8 cellular contexts compared by ENCODE assay signal in the genomic region with DNA sequence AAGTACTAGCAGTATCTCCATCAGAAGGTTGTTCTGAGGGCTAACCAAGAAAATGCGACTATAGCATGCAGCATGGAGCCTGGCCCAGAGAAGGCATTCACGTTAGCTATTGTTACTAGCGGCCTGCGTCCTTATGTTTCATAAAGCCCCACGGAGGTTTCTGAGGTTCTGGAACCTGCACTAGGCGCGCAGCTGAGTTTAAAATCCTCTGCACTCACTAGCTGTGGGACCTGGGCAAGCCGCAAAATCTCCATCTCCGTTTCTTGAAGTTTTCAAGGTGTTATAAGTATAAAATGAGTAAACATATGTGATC. TPM values are rescaled to one million over a fixed set of nuclear protein-coding genes. Genes with fewer than 3 reads are reported as not detected.
DNase-seq lines count a peak whose midpoint lies in the region; ATAC-seq and TF ChIP-seq lines count a peak whose summit lies in the region.

No MANE protein-coding gene starts in this region.

- H3K27me3 ChIP-seq in KMS-11 (ENCODE audit: insufficient read depth, low read depth) (no peaks in the 10 kb centered on the region), mesendoderm (ENCODE audit: insufficient read depth, low read length, poor library complexity) (no peaks in the 10 kb centered on the region), aorta (ENCODE audit: control insufficient read depth in 1 of 2, insufficient read depth in 2 of 2, low read length in 1 of 2) (no peaks in the 10 kb centered on the region)

- H3K9me3 ChIP-seq in aorta (ENCODE audit: control insufficient read depth, low read length) = no peaks in the 10 kb centered on the region

- ATAC-seq in aorta (ENCODE audit: low FRiP score) = no peak
- ATAC-seq in GM18907 (IDR thresholded peaks at IDR 0.05; ENCODE audit: unreplicated experiment) = no peak

- no peak overlapping the region for H4K8ac ChIP-seq in mesendoderm (ENCODE audit: low read depth, low read length)

- no peak overlapping the region for H3K4ac ChIP-seq in mesendoderm (ENCODE audit: low read depth, low read length)

- H3K36me3 ChIP-seq in KMS-11 (ENCODE audit: insufficient read depth) (no peaks in the 10 kb centered on the region), mesendoderm (ENCODE audit: control insufficient read depth, insufficient read depth, low read length) (no peaks in the 10 kb centered on the region), aorta (ENCODE audit: control insufficient read depth in 1 of 2, insufficient read depth in 2 of 2, low read length in 1 of 2) (no peaks in the 10 kb centered on the region)

- intact Hi-C loops in aorta (cut with DNase I) = loop anchor here in 1 of 2 donors (5.0 kb wide), 2 partner anchors 66 to 139 kb away; partner anchors contain the start of gene UBE2D3

- H3K23ac ChIP-seq in mesendoderm (ENCODE audit: low read length) = no peak overlapping the region

- peaks cover 33% of the 10 kb centered on the region; the same call in 1 of the 2 replicates for H3K79me2 ChIP-seq in KMS-11 (ENCODE audit: insufficient read depth, low read depth)
- no peaks in the 10 kb centered on the region for H3K79me2 ChIP-seq in mesendoderm (ENCODE audit: control insufficient read depth, insufficient read depth, low read length)

- no peak overlapping the region for H2AK5ac ChIP-seq in mesendoderm (ENCODE audit: low read length)

- TF ChIP-seq CTCF in KMS-11 (conservative IDR thresholded peaks at IDR 0.05; ENCODE audit: low read depth, low read length) (no peak), GM13977 (IDR thresholded peaks at IDR 0.05; ENCODE audit: extremely low read depth, insufficient read depth, missing control alignments) (no peak), GM10266 (IDR thresholded peaks at IDR 0.05; ENCODE audit: control insufficient read depth, insufficient read depth, low read depth, missing control alignments) (no peak)

- peaks cover 34% of the 10 kb centered on the region for H3K4me1 ChIP-seq in KMS-11 (ENCODE audit: low read depth, poor library complexity, severe bottlenecking)
- H3K4me1 ChIP-seq in mesendoderm (ENCODE audit: control insufficient read depth, low read depth, low read length) = no peaks in the 10 kb centered on the region
- no peaks in the 10 kb centered on the region for H3K4me1 ChIP-seq in aorta (ENCODE audit: control insufficient read depth in 1 of 2, insufficient read depth in 2 of 2, low read length in 2 of 2)

- H2BK5ac ChIP-seq in mesendoderm (ENCODE audit: low read length) = no peak overlapping the region

- no peak overlapping the region for H3K18ac ChIP-seq in mesendoderm (ENCODE audit: low read length)

- no CpG with 5 or more reads among the region's 9 CpGs for WGBS in mesendoderm (ENCODE audit: extremely low coverage, insufficient coverage, low lambda C conversion rate)
- WGBS in aorta, 2 donors = 0 to 1% methylated on average over 9 of the region's 9 CpGs

- no peak overlapping the region for H2BK15ac ChIP-seq in mesendoderm (replicated peaks; ENCODE audit: low read depth)

- H2BK120ac ChIP-seq in mesendoderm (ENCODE audit: low read depth, low read length) = no peak overlapping the region

- H3K27ac ChIP-seq in KMS-11 (no peak overlapping the region; the same call in 1 of the 2 replicates), mesendoderm (ENCODE audit: low read depth, low read length) (no peak overlapping the region), aorta (ENCODE audit: low read depth in 1 of 2, low read length in 2 of 2) (no peak overlapping the region)

- in situ Hi-C loops in GM13977 (cut with MboI; ENCODE audit: low pct_unique_long_range_greater_than_20kb, low sequenced_read_pairs, unreplicated experiment) = no loop called here

- H4K20me1 ChIP-seq in KMS-11 (ENCODE audit: insufficient read depth) = no peaks in the 10 kb centered on the region

- peak overlapping the region; percentile 90 for H2AFZ ChIP-seq in KMS-11 (ENCODE audit: low read depth)

- peaks cover 2% of the 10 kb centered on the region for H3K79me1 ChIP-seq in mesendoderm (ENCODE audit: low read length)

- H3K56ac ChIP-seq in mesendoderm (ENCODE audit: low read length) = peak overlapping the region; percentile 96

- H3K4me3 ChIP-seq in KMS-11 (IDR thresholded peaks at IDR 0.05; ENCODE audit: insufficient read depth, low read depth, low read length) = no peak overlapping the region
- H3K4me3 ChIP-seq in mesendoderm (ENCODE audit: low read length) = peak overlapping the region; percentile 85
- peak overlapping the region; percentile 75 to 85 for H3K4me3 ChIP-seq in aorta (ENCODE audit: low read length in 2 of 2)

- H3K4me2 ChIP-seq in KMS-11 (peak overlapping the region; percentile 66), mesendoderm (ENCODE audit: low read length) (peak overlapping the region; percentile 99)

- H3K9ac ChIP-seq in KMS-11 (peak overlapping the region; percentile 35; the same call in 1 of the 2 replicates), mesendoderm (ENCODE audit: low read length) (peak overlapping the region; percentile 90)

- H4K5ac ChIP-seq in mesendoderm (ENCODE audit: low read length) = no peak overlapping the region

- DNase-seq in ELR (ENCODE audit: low read depth) (peak; percentile 31), cerebellar cortex (ENCODE audit: low spot score) (peak; percentile 70), mesendoderm (no peak), aorta (no peak), GM13977 (ENCODE audit: low spot score) (no peak), GM10266 (ENCODE audit: extremely low spot score) (no peak)

RNA-seq across cellular contexts. Expression of gene MANBA, which starts 0.7 kb away (rescaled TPM):
- polyA plus RNA-seq in mesendoderm (2013, experiment 1 of 2) = 6.9 TPM
- polyA plus RNA-seq in mesendoderm (2013, experiment 2 of 2) = 6.6 TPM
- total RNA-seq in aorta = 10 to 100 TPM; 20.9 to 41.4 TPM
- 10 to 100 TPM; 16.8 to 19.9 TPM for polyA plus RNA-seq in aorta

Comparison
In these comparisons a context has a peak if more than half of its experiments do, and no peak if none do; other contexts are left out.
1. DNase-seq: peak in ELR (single experiment) and cerebellar cortex (single experiment); none in mesendoderm (single experiment), aorta (0 of 2), GM13977 (single experiment) and GM10266 (single experiment).